8 cellular contexts compared by ENCODE assay signal in genomic region chr19:45900661-45901431, GRCh38. TPM values are rescaled to one million over a fixed set of nuclear protein-coding genes. Genes with fewer than 3 reads are reported as not detected.
DNase-seq lines count a peak whose midpoint lies in the region; ATAC-seq, FAIRE-seq and TF ChIP-seq lines count a peak whose summit lies in the region.

No MANE protein-coding gene starts in this region.

- H3K9ac ChIP-seq in astrocyte (ENCODE audit: low read length) = peak overlapping the region; percentile 4

- peak overlapping the region; percentile 28 for H3K4me3 Mint-ChIP-seq in activated naive CD4-positive, alpha-beta T cell treated with anti-CD3 and anti-CD28 coated beads, Interleukin-2, amount 50 U/mL, for 24 hours
- H3K4me3 Mint-ChIP-seq in astrocyte (ENCODE audit: unreplicated experiment) = peak overlapping the region; percentile 81
- H3K4me3 Mint-ChIP-seq in type B pancreatic cell = peak overlapping the region; percentile 74

- H3K27me3 ChIP-seq in astrocyte (ENCODE audit: insufficient read depth, low read length) (no peaks in the 10 kb centered on the region), left lung (no peaks in the 10 kb centered on the region)

- ATAC-seq in left lung = no peak

- DNase-seq in activated naive CD4-positive, alpha-beta T cell (lab: John Stamatoyannopoulos, UW) = no peak
- DNase-seq in astrocyte (ENCODE audit: low read depth) (no peak), left lung (no peak), type B pancreatic cell (ENCODE audit: extremely low spot score, unreplicated experiment) (no peak), NOMO-1 treated with DMSO at 0.1 percent for 48 hours (lab: John Stamatoyannopoulos, UW; ENCODE audit: unreplicated experiment) (no peak), NCI-H1436 treated with DMSO at 0.1 percent for 48 hours (lab: John Stamatoyannopoulos, UW) (no peak), GM10266 (ENCODE audit: extremely low spot score) (no peak)

- intact Hi-C loops in left lung (cut with DNase I) = no loop called here

- H3K4me1 ChIP-seq in astrocyte (ENCODE audit: insufficient read depth, low read length) (peaks cover 9% of the 10 kb centered on the region), left lung (peaks cover 11 to 20% of the 10 kb centered on the region in 2 donors)

- H3K4me2 ChIP-seq in astrocyte (ENCODE audit: low read length) = peak overlapping the region; percentile 100

- no peaks in the 10 kb centered on the region for H3K9me3 ChIP-seq in astrocyte (ENCODE audit: insufficient read depth, low read depth, low read length)
- no peaks in the 10 kb centered on the region for H3K9me3 ChIP-seq in left lung

- H4K20me1 ChIP-seq in astrocyte (ENCODE audit: insufficient read depth, low read length) = peaks cover 14% of the 10 kb centered on the region

- H3K36me3 ChIP-seq in astrocyte (ENCODE audit: insufficient read depth, low read length) (no peaks in the 10 kb centered on the region), left lung (peaks cover 0 to 27% of the 10 kb centered on the region in 2 donors)

- no peak overlapping the region for H3K27ac Mint-ChIP-seq in activated naive CD4-positive, alpha-beta T cell treated with anti-CD3 and anti-CD28 coated beads, Interleukin-2, amount 50 U/mL, for 24 hours
- H3K27ac Mint-ChIP-seq in astrocyte (ENCODE audit: unreplicated experiment) (no peak overlapping the region), type B pancreatic cell (no peak overlapping the region)

- peak overlapping the region; percentile 73 for H2AFZ ChIP-seq in astrocyte (ENCODE audit: low read depth, low read length)

- no peaks in the 10 kb centered on the region for H3K9me3 Mint-ChIP-seq in activated naive CD4-positive, alpha-beta T cell treated with anti-CD3 and anti-CD28 coated beads, Interleukin-2, amount 50 U/mL, for 24 hours
- H3K9me3 Mint-ChIP-seq in astrocyte (ENCODE audit: unreplicated experiment) (no peaks in the 10 kb centered on the region), type B pancreatic cell (no peaks in the 10 kb centered on the region)

- peaks cover 4% of the 10 kb centered on the region for H3K79me2 ChIP-seq in astrocyte (ENCODE audit: insufficient read depth, low read length)

- TF ChIP-seq CTCF in astrocyte (IDR thresholded peaks at IDR 0.05; ENCODE audit: insufficient read depth, low read depth, low read length) = no peak
- TF ChIP-seq CTCF in left lung (IDR thresholded peaks at IDR 0.05) = no peak
- no peak for TF ChIP-seq CTCF in type B pancreatic cell (conservative IDR thresholded peaks at IDR 0.05)
- TF ChIP-seq CTCF in GM10266 (IDR thresholded peaks at IDR 0.05; ENCODE audit: control insufficient read depth, insufficient read depth, low read depth, missing control alignments) = no peak

- H3K27ac ChIP-seq in astrocyte (ENCODE audit: low read depth, low read length) = no peak overlapping the region
- H3K27ac ChIP-seq in left lung = no peak overlapping the region

- no peaks in the 10 kb centered on the region for H3K27me3 Mint-ChIP-seq in activated naive CD4-positive, alpha-beta T cell treated with anti-CD3 and anti-CD28 coated beads, Interleukin-2, amount 50 U/mL, for 24 hours
- peaks cover 2% of the 10 kb centered on the region for H3K27me3 Mint-ChIP-seq in astrocyte (ENCODE audit: low read depth, unreplicated experiment)
- H3K27me3 Mint-ChIP-seq in type B pancreatic cell = peaks cover 7% of the 10 kb centered on the region

- no peaks in the 10 kb centered on the region for H3K36me3 Mint-ChIP-seq in activated naive CD4-positive, alpha-beta T cell treated with anti-CD3 and anti-CD28 coated beads, Interleukin-2, amount 50 U/mL, for 24 hours
- H3K36me3 Mint-ChIP-seq in astrocyte (ENCODE audit: low read depth, unreplicated experiment) = peaks cover 13% of the 10 kb centered on the region
- peaks cover 16% of the 10 kb centered on the region for H3K36me3 Mint-ChIP-seq in type B pancreatic cell

- no peak for FAIRE-seq in astrocyte (lab: Jason Lieb, UNC)

- peak overlapping the region; percentile 48 for H3K4me3 ChIP-seq in astrocyte (ENCODE audit: insufficient read depth, low read depth, low read length)
- peak overlapping the region; percentile 57 to 76 for H3K4me3 ChIP-seq in left lung

- H3K4me1 Mint-ChIP-seq in activated naive CD4-positive, alpha-beta T cell treated with anti-CD3 and anti-CD28 coated beads, Interleukin-2, amount 50 U/mL, for 24 hours = peaks cover 10% of the 10 kb centered on the region
- H3K4me1 Mint-ChIP-seq in astrocyte (ENCODE audit: low read depth, unreplicated experiment) (peaks cover 5% of the 10 kb centered on the region), type B pancreatic cell (ENCODE audit: unreplicated experiment) (peaks cover 6% of the 10 kb centered on the region)

RNA-seq across cellular contexts. Expression of gene MYPOP, which starts 1.6 kb away (rescaled TPM):
- 11.0 and 11.7 TPM in 2 replicates for total RNA-seq in astrocyte
- 1 to 10 TPM; 7.2 to 8.7 TPM for total RNA-seq in left lung
- 8.0 and 8.5 TPM in 2 replicates for total RNA-seq in type B pancreatic cell (ENCODE audit: low replicate concordance)

RNA-seq across cellular contexts. Expression of gene NANOS2, which starts 13.7 kb away (rescaled TPM):
- total RNA-seq in astrocyte (not detected in 2 replicates), left lung (not detected), type B pancreatic cell (ENCODE audit: low replicate concordance) (not detected in 2 replicates)

RNA-seq across cellular contexts. Expression of gene IRF2BP1, which starts 14.9 kb away (rescaled TPM):
- total RNA-seq in astrocyte = 18.8 and 22.9 TPM in 2 replicates
- total RNA-seq in left lung = 10 to 100 TPM; 18.0 to 20.3 TPM
- total RNA-seq in type B pancreatic cell (ENCODE audit: low replicate concordance) = 25.5 and 32.2 TPM in 2 replicates

RNA-seq across cellular contexts. Expression of gene FOXA3, which starts 36.7 kb away (rescaled TPM):
- total RNA-seq in astrocyte (0.58 and 0.59 TPM in 2 replicates), left lung (1 to 10 TPM in 1 of 2 donors, under 1 TPM in 1; 0.45 to 1.6 TPM), type B pancreatic cell (ENCODE audit: low replicate concordance) (3.3 and 5.0 TPM in 2 replicates)

RNA-seq across cellular contexts. Expression of gene SYMPK, which starts 37.9 kb away (rescaled TPM):
- total RNA-seq in astrocyte (70.0 and 73.5 TPM in 2 replicates), left lung (10 to 100 TPM; 69.0 to 69.3 TPM), type B pancreatic cell (ENCODE audit: low replicate concordance) (66.7 and 93.0 TPM in 2 replicates)

Comparison
In these comparisons a context has a peak if more than half of its experiments do, and no peak if none do; other contexts are left out.
1. H3K4me3 Mint-ChIP-seq: peak in every context shown above with its lines; median percentile 81 in astrocyte; 74 in type B pancreatic cell; 28 in activated naive CD4-positive, alpha-beta T cell treated with anti-CD3 and anti-CD28 coated beads, Interleukin-2, amount 50 U/mL, for 24 hours.